In genomic region chr19:41029524-41030432, GRCh38 we compare ENCODE assay signal across 17 cellular contexts. TPM values are rescaled to one million over a fixed set of nuclear protein-coding genes. Genes with fewer than 3 reads are reported as not detected.
DNase-seq lines count a peak whose midpoint lies in the region; ATAC-seq, FAIRE-seq and TF ChIP-seq lines count a peak whose summit lies in the region.
"Had no signal": no experiment of that assay in that cellular context is flagged by ENCODE, and none has a peak within 500 bp of the region (broad histone marks: within the 10 kb centered on the region; RNA-seq: fewer than 3 reads in every experiment).

No MANE protein-coding gene starts in this region.

- H3K14ac ChIP-seq in H1 (ENCODE audit: insufficient read length) = no peak overlapping the region

- no peak overlapping the region for H3K9ac ChIP-seq in H1 (replicated peaks in 1 of 4; ENCODE audit: extremely low read depth in 1 of 4, low read depth in 3 of 4, low read length in 3 of 4)
- H3K9ac ChIP-seq: BLaER1 had no signal

- H4K91ac ChIP-seq in H1 (replicated peaks; ENCODE audit: insufficient read length, low read length) = no peak overlapping the region

- 0 out of 2 replicates have a peak overlapping the region, but pooled peaks have one; percentile 8 for H2BK5ac ChIP-seq in H1 (ENCODE audit: low read depth, low read length)

- H3K4ac ChIP-seq in H1 (replicated peaks; ENCODE audit: insufficient read length, low read depth, low read length) = no peak overlapping the region

- no peak for TF ChIP-seq CTCF in H1 (IDR thresholded peaks at IDR 0.05; ENCODE audit: control extremely low read depth in 1 of 3, insufficient read depth in 1 of 3, low read depth in 1 of 3, low read length in 3 of 3)

- TF ChIP-seq EP300 in H1 (IDR thresholded peaks at IDR 0.05; ENCODE audit: borderline replicate concordance in 1 of 2, low read depth in 2 of 2, low read length in 2 of 2) = no peak

- no peaks in the 10 kb centered on the region for H3K79me1 ChIP-seq in H1 (ENCODE audit: low read depth, low read length)

- CTCF ChIA-PET in H1 (lab: Charles Lee; ENCODE audit: partially characterized antibody) = interaction anchor here (1.1 to 1.8 kb wide), 2 partner anchors 47 to 94 kb away, joined by 4 to 6 read pairs; no protein-coding TSS in a partner anchor

- WGBS in H1 (ENCODE audit: extremely low coverage in 1 of 2, insufficient coverage in 1 of 2, insufficient read length in 1 of 2, insufficient replicate concordance in 2 of 2, low coverage in 1 of 2, low lambda C conversion rate in 2 of 2, missing lambda C conversion rate in 1 of 2), 2 experiments = 90% methylated on average over 4 of the region's 4 CpGs; no CpG with 5 or more reads in 1 of the 2 experiments

- no peak overlapping the region for H2BK20ac ChIP-seq in H1 (ENCODE audit: low read length)

- TF ChIP-seq RAD21 in H1 (IDR thresholded peaks at IDR 0.05 in 1 of 2, conservative IDR thresholded peaks at IDR 0.05 in 1 of 2; ENCODE audit: low read depth in 2 of 2, low read length in 2 of 2) = no peak

- H3K27ac Mint-ChIP-seq in stimulated activated memory B cell treated with anti-CD40 and anti-IgM and Interleukin-4, amounts not matched to agents 10 μg/mL and 1 μg/mL and 100 μg/mL, for 72 hours = no peak overlapping the region

- peak; percentile 50 for ATAC-seq in stimulated activated memory B cell treated with anti-CD40 and anti-IgM and Interleukin-4, amounts not matched to agents 10 μg/mL and 1 μg/mL and 100 μg/mL, for 72 hours
- no peak for ATAC-seq in HG03045 (IDR thresholded peaks at IDR 0.05; ENCODE audit: unreplicated experiment)
- ATAC-seq: HCT116 had no signal

- H3K18ac ChIP-seq in H1 (ENCODE audit: extremely low read depth, low read length) = no peak overlapping the region

- H3K56ac ChIP-seq in H1 (replicated peaks; ENCODE audit: insufficient read length, low read depth, low read length) = no peak overlapping the region

- no peak overlapping the region for H2AFZ ChIP-seq in H1 (ENCODE audit: low read length)

- no peak overlapping the region for H2BK120ac ChIP-seq in H1 (replicated peaks; ENCODE audit: low read depth, low read length)

- no peak overlapping the region for H4K5ac ChIP-seq in H1 (ENCODE audit: insufficient read length, low read depth, low read length)

- no peak overlapping the region for H3K23ac ChIP-seq in H1 (ENCODE audit: insufficient read length)

- POLR2A ChIA-PET in H1 (lab: Charles Lee; ENCODE audit: partially characterized antibody) = interaction anchor here (0.9 kb wide), 1 partner anchor 9 kb away, joined by 5 read pairs; no protein-coding TSS in a partner anchor

- peak; percentile 26 for DNase-seq in NCI-H82 (lab: John Stamatoyannopoulos, UW)
- DNase-seq in NCI-H82 treated with DMSO at 0.1 percent for 48 hours (lab: John Stamatoyannopoulos, UW; ENCODE audit: unreplicated experiment) = no peak
- no peak for DNase-seq in H1 (ENCODE audit: low read depth in 1 of 2, low spot score in 2 of 2)
- DNase-seq in mucosa of gallbladder (ENCODE audit: low spot score) = peak; percentile 16
- DNase-seq in D341Med (ENCODE audit: low spot score) = no peak
- no peak for DNase-seq in central memory CD4-positive, alpha-beta T cell
- DNase-seq: AML-193; Caco-2; CD8-positive, alpha-beta memory T cell had no signal

- no peaks in the 10 kb centered on the region for H4K20me1 ChIP-seq in H1 (replicated peaks in 1 of 2; ENCODE audit: control insufficient read depth in 1 of 2, insufficient read depth in 2 of 2, low read length in 2 of 2)
- H4K20me1 ChIP-seq: BLaER1 had no signal

- no peak overlapping the region for H3K4me3 ChIP-seq in H1 (ENCODE audit: extremely low read depth in 1 of 4, insufficient read depth in 2 of 4, low read depth in 3 of 4, low read length in 4 of 4)
- H3K4me3 ChIP-seq: BLaER1 had no signal

- H2BK15ac ChIP-seq in H1 (ENCODE audit: low read length) = no peak overlapping the region

- H3K9me3 Mint-ChIP-seq in stimulated activated memory B cell treated with anti-CD40 and anti-IgM and Interleukin-4, amounts not matched to agents 10 μg/mL and 1 μg/mL and 100 μg/mL, for 72 hours = peaks cover 3% of the 10 kb centered on the region

- H3K27ac ChIP-seq in H1 (ENCODE audit: low read depth, low read length) = no peak overlapping the region
- H3K27ac ChIP-seq: 22Rv1, BLaER1 had no signal

- H2BK12ac ChIP-seq in H1 (ENCODE audit: low read depth, low read length) = peak overlapping the region; percentile 14; the same call in 1 of the 2 replicates

- no peak for TF ChIP-seq POLR2A in H1 (IDR thresholded peaks at IDR 0.05; ENCODE audit: control extremely low read depth in 1 of 2, low read depth in 2 of 2, low read length in 2 of 2)

- H3K4me1 ChIP-seq in H1 (replicated peaks in 1 of 4; ENCODE audit: control insufficient read depth in 3 of 4, insufficient read depth in 4 of 4, low read length in 3 of 4) = peaks cover 0 to 7% (median 0%) of the 10 kb centered on the region in 4 experiments; a peak in 2 of 7 replicates
- H3K4me1 ChIP-seq: BLaER1 had no signal

- no peak overlapping the region for H3K4me2 ChIP-seq in H1 (ENCODE audit: insufficient read depth in 1 of 2, low read depth in 2 of 2, low read length in 2 of 2)
- H3K4me2 ChIP-seq: BLaER1 had no signal

- H2AK5ac ChIP-seq in H1 (ENCODE audit: low read depth, low read length) = no peak overlapping the region

- no peaks in the 10 kb centered on the region for H3K36me3 Mint-ChIP-seq in stimulated activated memory B cell treated with anti-CD40 and anti-IgM and Interleukin-4, amounts not matched to agents 10 μg/mL and 1 μg/mL and 100 μg/mL, for 72 hours

- H3K36me3 ChIP-seq in H1 (ENCODE audit: control insufficient read depth in 2 of 4, insufficient read depth in 4 of 4, low read length in 3 of 4) = no peaks in the 10 kb centered on the region
- H3K36me3 ChIP-seq: BLaER1 had no signal

- H3K79me2 ChIP-seq in H1 (ENCODE audit: control insufficient read depth in 1 of 2, insufficient read depth in 2 of 2, low read length in 2 of 2) = no peaks in the 10 kb centered on the region

- H3K4me3 Mint-ChIP-seq in stimulated activated memory B cell treated with anti-CD40 and anti-IgM and Interleukin-4, amounts not matched to agents 10 μg/mL and 1 μg/mL and 100 μg/mL, for 72 hours = no peak overlapping the region
- H3K4me3 Mint-ChIP-seq: CD8-positive, alpha-beta memory T cell had no signal

- no peaks in the 10 kb centered on the region; the same call in 1 of the 2 replicates for H3K23me2 ChIP-seq in H1 (ENCODE audit: low read depth, low read length)

- no peak for FAIRE-seq in H1 (lab: Jason Lieb, UNC)
- FAIRE-seq: H54 had no signal

- H3K9me3 ChIP-seq in H1 (ENCODE audit: insufficient read depth in 2 of 2, low read depth in 1 of 2, low read length in 1 of 2) = no peaks in the 10 kb centered on the region; a peak in 2 of 4 replicates

- no peak overlapping the region for H4K8ac ChIP-seq in H1 (ENCODE audit: extremely low read depth, insufficient read depth, low read length)

- peaks cover 0 to 9% (median 8%) of the 10 kb centered on the region in 4 experiments; a peak in 3 of 7 replicates for H3K27me3 ChIP-seq in H1 (replicated peaks in 1 of 4; ENCODE audit: control insufficient read depth in 3 of 4, extremely low read depth in 1 of 4, insufficient read depth in 3 of 4, low read length in 3 of 4)
- H3K27me3 ChIP-seq: BLaER1 had no signal

- no peaks in the 10 kb centered on the region for H3K4me1 Mint-ChIP-seq in stimulated activated memory B cell treated with anti-CD40 and anti-IgM and Interleukin-4, amounts not matched to agents 10 μg/mL and 1 μg/mL and 100 μg/mL, for 72 hours

- H3K27me3 Mint-ChIP-seq in stimulated activated memory B cell treated with anti-CD40 and anti-IgM and Interleukin-4, amounts not matched to agents 10 μg/mL and 1 μg/mL and 100 μg/mL, for 72 hours = peaks cover 83% of the 10 kb centered on the region

TF ChIP-seq in H1, 55 proteins besides CTCF, POLR2A, EP300 and RAD21 (continues in another document):
- TF ChIP-seq GABPA (IDR thresholded peaks at IDR 0.05; ENCODE audit: borderline replicate concordance, insufficient read depth, low read length) (no peak), CTBP2 (IDR thresholded peaks at IDR 0.05; ENCODE audit: borderline replicate concordance, insufficient read depth, insufficient read length, low read length) (no peak), FOSL1 (IDR thresholded peaks at IDR 0.05; ENCODE audit: insufficient read depth, low read depth, low read length) (no peak), YY1 (IDR thresholded peaks at IDR 0.05; ENCODE audit: low read depth, low read length) (no peak), RFX5 (IDR thresholded peaks at IDR 0.05; ENCODE audit: borderline replicate concordance, low read depth, low read length) (no peak), SIRT6 (IDR thresholded peaks at IDR 0.05; ENCODE audit: low read length) (no peak), CREB1 (IDR thresholded peaks at IDR 0.05) (no peak), GTF2F1 (IDR thresholded peaks at IDR 0.05; ENCODE audit: borderline replicate concordance, low read depth, low read length) (no peak), KDM5A (IDR thresholded peaks at IDR 0.05; ENCODE audit: low read length) (no peak)

RNA-seq across cellular contexts. Expression of gene CYP2B6, which starts 38.7 kb away (rescaled TPM):
- 3.6 and 5.4 TPM in 2 replicates for total RNA-seq in H1 (2021; fragmentation: NEBNext Ultra II Directional; extraction: Animal tissue kit (Norgen Biotek cat#: 25700))
- polyA plus RNA-seq in H1 (2011; rRNA removed) = 1.2 and 2.8 TPM in 2 replicates
- 1.4 TPM for polyA plus RNA-seq in H1 (2011; cell fraction: cytosol; rRNA removed)
- 1.1 TPM for polyA plus RNA-seq in H1 (2011; cell fraction: nucleus; rRNA removed)
- polyA plus RNA-seq in H1 (2012, experiment 1 of 2) = 1.5 to 2.9 TPM (median 2.1 TPM) in 4 replicates
- 1.9 TPM for polyA plus RNA-seq in H1 (2012, experiment 2 of 2)
- 3.2 TPM for polyA plus RNA-seq in H1 (2013, experiment 1 of 2)
- 3.5 TPM for polyA plus RNA-seq in H1 (2013, experiment 2 of 2)
- 2.3 and 3.4 TPM in 2 replicates for polyA minus RNA-seq in H1 (2011; rRNA and poly(A)+ RNA removed)
- 2.5 TPM for polyA minus RNA-seq in H1 (2011; cell fraction: cytosol; rRNA and poly(A)+ RNA removed)
- polyA minus RNA-seq in H1 (2011; cell fraction: nucleus; rRNA and poly(A)+ RNA removed) = 0.60 TPM
- total RNA-seq in mucosa of gallbladder = 16.4 TPM
- total RNA-seq: CD8-positive, alpha-beta memory T cell; Daoy; HT1080 had no signal
- polyA plus RNA-seq: CD8-positive, alpha-beta memory T cell had no signal

RNA-seq across cellular contexts. Expression of gene CYP2A13, which starts 58.5 kb away (rescaled TPM):
- total RNA-seq in H1 (2021; fragmentation: NEBNext Ultra II Directional; extraction: Animal tissue kit (Norgen Biotek cat#: 25700)) = 0.60 and 0.78 TPM in 2 replicates
- polyA plus RNA-seq in H1 (2011; rRNA removed) = 0.63 and 0.88 TPM in 2 replicates
- polyA plus RNA-seq in H1 (2011; cell fraction: cytosol; rRNA removed) = 1.0 TPM
- polyA plus RNA-seq in H1 (2011; cell fraction: nucleus; rRNA removed) = 0.80 TPM
- polyA plus RNA-seq in H1 (2012, experiment 1 of 2) = 0.66 to 1.4 TPM (median 0.79 TPM) in 4 replicates
- polyA plus RNA-seq in H1 (2012, experiment 2 of 2) = 0.42 TPM
- polyA plus RNA-seq in H1 (2013, experiment 1 of 2) = 0.34 TPM
- polyA plus RNA-seq in H1 (2013, experiment 2 of 2) = 0.17 TPM
- 1.0 and 1.4 TPM in 2 replicates for polyA minus RNA-seq in H1 (2011; rRNA and poly(A)+ RNA removed)
- not detected for polyA minus RNA-seq in H1 (2011; cell fraction: cytosol; rRNA and poly(A)+ RNA removed)
- polyA minus RNA-seq in H1 (2011; cell fraction: nucleus; rRNA and poly(A)+ RNA removed) = 0.80 TPM
- 0.40 TPM for total RNA-seq in mucosa of gallbladder
- total RNA-seq: Caco-2; CD8-positive, alpha-beta memory T cell; Daoy; HT1080 had no signal
- polyA plus RNA-seq: CD8-positive, alpha-beta memory T cell had no signal

Comparison
In these comparisons a context has a peak if more than half of its experiments do, and no peak if none do; other contexts are left out.
1. DNase-seq: peak in NCI-H82 (single experiment) and mucosa of gallbladder (single experiment); none in NCI-H82 treated with DMSO at 0.1 percent for 48 hours (single experiment), H1 (0 of 2), D341Med (single experiment) and central memory CD4-positive, alpha-beta T cell (single experiment).